Comparison of ENCODE assay signal across 8 cellular contexts in the genomic region with DNA sequence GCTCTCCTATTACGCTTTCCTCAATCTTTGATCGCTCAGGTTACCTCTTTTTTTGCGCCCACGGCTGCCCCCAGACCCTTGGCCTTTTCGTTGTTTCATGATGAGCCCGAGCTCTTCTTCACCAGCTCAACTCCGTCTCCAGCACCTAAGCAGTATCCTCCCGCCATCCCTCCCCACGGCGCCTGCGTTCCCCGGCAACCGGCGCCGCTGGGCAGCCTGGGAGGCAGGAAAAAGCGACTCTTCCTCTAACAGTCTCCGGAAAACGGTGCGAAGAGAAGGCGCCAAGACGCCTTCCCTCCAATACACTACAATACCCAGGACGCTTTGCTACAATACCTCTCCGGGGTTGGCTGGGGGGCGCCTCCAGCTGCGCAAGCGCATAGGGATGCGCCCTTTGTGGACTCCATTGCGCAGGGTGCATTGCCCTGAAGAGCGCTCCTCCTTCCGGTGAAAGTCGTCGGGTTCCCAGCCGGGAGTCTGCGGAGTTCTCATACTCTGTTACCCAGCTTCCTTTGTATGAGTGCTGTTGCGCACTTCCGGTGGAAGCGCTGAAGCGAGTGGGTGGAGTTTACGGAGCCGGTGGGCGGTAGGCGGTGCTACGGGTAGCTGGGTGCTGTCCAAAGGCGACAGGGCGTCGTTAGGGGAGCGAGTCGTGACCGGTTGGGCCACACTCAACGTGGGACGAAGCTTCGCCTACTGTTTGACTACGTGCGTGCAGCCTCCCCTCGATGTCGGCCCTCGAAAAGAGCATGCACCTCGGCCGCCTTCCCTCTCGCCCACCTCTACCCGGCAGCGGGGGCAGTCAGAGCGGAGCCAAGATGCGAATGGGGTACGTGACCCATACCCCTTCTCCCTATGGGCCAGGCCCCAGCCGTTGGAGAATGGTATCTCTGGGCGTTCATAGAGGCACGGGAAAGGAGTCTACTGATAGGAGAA. TPM values are rescaled to one million over a fixed set of nuclear protein-coding genes. Genes with fewer than 3 reads are reported as not detected.
DNase-seq lines count a peak whose midpoint lies in the region; ATAC-seq and TF ChIP-seq lines count a peak whose summit lies in the region.

A gene with protein sequence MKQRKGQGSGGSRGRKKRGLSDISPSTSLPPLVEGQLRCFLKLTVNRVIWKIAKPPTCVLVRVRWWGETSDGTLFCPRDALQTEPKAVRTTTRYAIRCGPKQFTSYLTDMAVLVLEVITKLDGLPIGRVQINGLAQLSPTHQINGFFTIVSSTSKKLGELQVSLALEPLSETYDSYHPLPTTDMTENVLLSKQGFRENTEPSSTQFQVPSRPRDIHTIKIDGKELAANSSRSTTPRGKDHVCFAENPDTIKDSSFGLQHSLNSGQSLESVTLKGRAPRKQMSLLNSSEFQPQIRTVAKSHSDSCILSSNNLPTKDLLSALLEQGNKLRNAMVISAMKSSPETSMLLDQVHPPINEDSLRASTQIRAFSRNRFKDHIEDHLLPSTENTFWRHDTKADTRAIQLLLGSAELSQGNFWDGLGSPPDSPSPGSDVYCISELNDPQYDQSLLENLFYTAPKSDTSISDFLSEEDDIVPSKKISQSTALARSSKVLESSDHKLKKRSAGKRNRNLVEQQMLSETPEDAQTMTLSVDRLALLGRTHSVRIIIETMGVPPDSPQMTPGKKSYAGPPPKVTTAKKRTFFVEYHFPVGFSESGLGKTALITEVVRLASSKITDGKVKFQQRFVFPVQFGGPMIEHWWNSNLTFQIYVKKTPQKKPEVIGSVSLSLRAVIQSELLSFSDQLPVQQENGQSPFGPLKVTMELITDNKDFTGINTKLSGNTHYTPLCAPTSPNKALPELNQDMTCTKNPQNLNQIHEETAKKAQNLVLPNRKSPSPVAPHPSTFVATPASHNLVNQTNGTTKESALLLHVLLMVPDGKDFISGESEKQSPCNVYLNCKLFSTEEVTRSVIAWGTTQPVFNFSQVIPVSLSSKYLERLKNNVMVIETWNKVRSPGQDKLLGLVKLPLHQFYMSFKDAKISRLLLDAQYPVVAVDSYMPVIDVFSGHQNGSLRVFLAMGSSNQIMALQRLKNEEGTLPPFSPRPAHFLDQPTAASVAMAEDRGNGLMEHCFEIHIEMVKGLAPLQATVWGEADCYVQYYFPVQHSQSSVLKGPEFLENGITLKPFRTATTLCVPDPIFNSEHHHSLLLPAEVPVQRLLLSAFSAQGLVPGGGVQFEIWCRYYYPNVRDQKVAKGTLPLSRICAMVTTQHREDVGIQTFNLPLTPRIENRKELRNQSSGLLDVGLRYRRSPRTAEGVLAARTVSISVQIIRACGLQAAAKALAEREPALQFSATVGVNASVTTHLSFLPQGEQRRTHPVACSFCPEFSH (N-terminal part only) (minus strand): TSS at position 309 of the 936 bp plus-strand sequence. CDS start 210 bp downstream, at position 99.
A gene with protein sequence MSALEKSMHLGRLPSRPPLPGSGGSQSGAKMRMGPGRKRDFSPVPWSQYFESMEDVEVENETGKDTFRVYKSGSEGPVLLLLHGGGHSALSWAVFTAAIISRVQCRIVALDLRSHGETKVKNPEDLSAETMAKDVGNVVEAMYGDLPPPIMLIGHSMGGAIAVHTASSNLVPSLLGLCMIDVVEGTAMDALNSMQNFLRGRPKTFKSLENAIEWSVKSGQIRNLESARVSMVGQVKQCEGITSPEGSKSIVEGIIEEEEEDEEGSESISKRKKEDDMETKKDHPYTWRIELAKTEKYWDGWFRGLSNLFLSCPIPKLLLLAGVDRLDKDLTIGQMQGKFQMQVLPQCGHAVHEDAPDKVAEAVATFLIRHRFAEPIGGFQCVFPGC (plus strand): TSS at position 596 of the 936 bp plus-strand sequence. CDS start 133 bp downstream, at position 729.

- peak; percentile 98 for TF ChIP-seq POLR2A in Raji (IDR thresholded peaks at IDR 0.05; ENCODE audit: insufficient read depth, low read depth, low read length)

- H3K18ac ChIP-seq in H9 (ENCODE audit: insufficient read length, low read depth, low read length): peak within 1 kb of the TSS; percentile 71

- H3K4me3 Mint-ChIP-seq in H9: no peak within 1 kb of the TSS
- H3K4me3 Mint-ChIP-seq in natural killer cell treated with Interleukin-12 subunit alpha and Interleukin-12 subunit beta and Interleukin-15 and Interleukin-18, amount 100 ng/mL, for 72 hours: no peak within 1 kb of the TSS

- H3K14ac ChIP-seq in H9 (ENCODE audit: insufficient read depth, low read length): peak within 1 kb of the TSS; percentile 53

- H3K9me3 ChIP-seq in H9 (ENCODE audit: control insufficient read depth, low read depth, low read length): no peaks in the 10 kb centered on the region

- peak within 1 kb of the TSS; percentile 94 for H3K4me3 ChIP-seq in fibroblast of the aortic adventitia (ENCODE audit: low read depth, low read length)

- no peaks in the 10 kb centered on the region for H3K9me3 Mint-ChIP-seq in H9
- no peaks in the 10 kb centered on the region for H3K9me3 Mint-ChIP-seq in natural killer cell treated with Interleukin-12 subunit alpha and Interleukin-12 subunit beta and Interleukin-15 and Interleukin-18, amount 100 ng/mL, for 72 hours

- H3K79me2 ChIP-seq in H9 (ENCODE audit: insufficient read depth, low read length): peaks cover 8% of the 10 kb centered on the region; the same call in 1 of the 2 replicates

- no peak within 1 kb of the TSS for H3T11ph ChIP-seq in H9 (ENCODE audit: low read length)

- no peak within 1 kb of the TSS for H2AK5ac ChIP-seq in H9 (ENCODE audit: insufficient read length, low read length)

- no peak within 1 kb of the TSS for H3K56ac ChIP-seq in H9 (ENCODE audit: insufficient read length, low read depth, low read length)

- in situ Hi-C loops in G401 (cut with HindIII; ENCODE audit: low sequenced_read_pairs): no loop called here

- no peak within 1 kb of the TSS for H3K27ac Mint-ChIP-seq in H9
- no peak within 1 kb of the TSS for H3K27ac Mint-ChIP-seq in natural killer cell treated with Interleukin-12 subunit alpha and Interleukin-12 subunit beta and Interleukin-15 and Interleukin-18, amount 100 ng/mL, for 72 hours

- peak; percentile 97 to 98 for ATAC-seq in natural killer cell treated with Interleukin-12 subunit alpha and Interleukin-12 subunit beta and Interleukin-15 and Interleukin-18, amount 100 ng/mL, for 72 hours
- ATAC-seq in stimulated activated naive CD8-positive, alpha-beta T cell treated with anti-CD3 and anti-CD28 coated beads, Interleukin-15, Interleukin-2, amounts not matched to agents 100 U/mL and 50 U/mL, for 24 hours: peak; percentile 98

- peak within 1 kb of the TSS; percentile 52 for H3K23ac ChIP-seq in H9 (ENCODE audit: insufficient read length, low read depth, low read length)

- no peak within 1 kb of the TSS for H4K91ac ChIP-seq in H9 (ENCODE audit: insufficient read length, low read depth, low read length)

- no peak within 1 kb of the TSS for H2BK5ac ChIP-seq in H9 (ENCODE audit: insufficient read length, low read length)

- H4K8ac ChIP-seq in H9 (replicated peaks; ENCODE audit: insufficient read length, low read depth, low read length): no peak within 1 kb of the TSS

- H4K20me1 ChIP-seq in H9 (ENCODE audit: control insufficient read depth, insufficient read depth, insufficient read length): no peaks in the 10 kb centered on the region

- H3K4me1 Mint-ChIP-seq in H9: peaks cover 3% of the 10 kb centered on the region in 2 experiments
- peaks cover 6 to 9% of the 10 kb centered on the region in 2 donors for H3K4me1 Mint-ChIP-seq in natural killer cell treated with Interleukin-12 subunit alpha and Interleukin-12 subunit beta and Interleukin-15 and Interleukin-18, amount 100 ng/mL, for 72 hours (ENCODE audit: low read depth in 2 of 2)

- H3K4me2 ChIP-seq in H9 (ENCODE audit: insufficient read depth, insufficient read length, low read length): peak within 1 kb of the TSS; percentile 98

- no peaks in the 10 kb centered on the region for H3K27me3 ChIP-seq in H9 (ENCODE audit: insufficient read depth, low read length)

- no peak within 1 kb of the TSS for H2AFZ ChIP-seq in H9 (ENCODE audit: low read length)

- H2BK120ac ChIP-seq in H9 (ENCODE audit: low read depth, low read length, poor library complexity, severe bottlenecking): no peak within 1 kb of the TSS

- no CpG with 5 or more reads among the region's 68 CpGs for WGBS in H9 (ENCODE audit: extremely low coverage, insufficient read length, low lambda C conversion rate)

- H3K4me1 ChIP-seq in H9 (ENCODE audit: insufficient read depth, low read length): peaks cover 2% of the 10 kb centered on the region; the same call in 1 of the 2 replicates

- H2BK20ac ChIP-seq in H9 (ENCODE audit: low read depth, low read length, poor library complexity, severe bottlenecking): no peak within 1 kb of the TSS

- H3K79me1 ChIP-seq in H9 (ENCODE audit: insufficient read depth, low read depth, low read length, poor library complexity, severe bottlenecking): peaks cover 5% of the 10 kb centered on the region

- H4K5ac ChIP-seq in H9 (ENCODE audit: insufficient read length, low read depth, low read length): peak within 1 kb of the TSS; percentile 1

- H2BK12ac ChIP-seq in H9 (ENCODE audit: insufficient read length, low read depth, low read length): no peak within 1 kb of the TSS

- H3K23me2 ChIP-seq in H9 (ENCODE audit: insufficient read length, low read depth, low read length, poor library complexity, severe bottlenecking): peaks cover 19% of the 10 kb centered on the region

- peaks cover 4 to 20% (median 18%) of the 10 kb centered on the region in 3 experiments; a peak in 6 of 7 replicates for H3K36me3 Mint-ChIP-seq in H9 (ENCODE audit: insufficient read depth in 1 of 3, low read depth in 3 of 3)
- no peaks in the 10 kb centered on the region for H3K36me3 Mint-ChIP-seq in natural killer cell treated with Interleukin-12 subunit alpha and Interleukin-12 subunit beta and Interleukin-15 and Interleukin-18, amount 100 ng/mL, for 72 hours

- H3K9ac ChIP-seq in H9 (ENCODE audit: extremely low read depth, insufficient read length, low read length): peak within 1 kb of the TSS; percentile 80

- H3K4ac ChIP-seq in H9 (ENCODE audit: low read depth, low read length): no peak within 1 kb of the TSS

- TF ChIP-seq CTCF in H9 (conservative IDR thresholded peaks at IDR 0.05) (no peak; the same call in 2 of the 3 replicates), fibroblast of the aortic adventitia (IDR thresholded peaks at IDR 0.05; ENCODE audit: insufficient read depth, low read length) (peak; percentile 44)

- no peak within 1 kb of the TSS for H2BK15ac ChIP-seq in H9 (ENCODE audit: low read depth, low read length)

- H3K27me3 Mint-ChIP-seq in H9 (ENCODE audit: low read depth): no peaks in the 10 kb centered on the region
- H3K27me3 Mint-ChIP-seq in natural killer cell treated with Interleukin-12 subunit alpha and Interleukin-12 subunit beta and Interleukin-15 and Interleukin-18, amount 100 ng/mL, for 72 hours: no peaks in the 10 kb centered on the region

- DNase-seq in G401 (ENCODE audit: low spot score) (peak; percentile 100), H9 (peak; percentile 100), M059J (ENCODE audit: low read depth) (peak; percentile 100), fibroblast of the aortic adventitia (ENCODE audit: low read depth) (peak; percentile 99)
- DNase-seq in activated T-helper 9 cell treated with anti-CD3 and anti-CD28 coated beads, Interleukin-2, amount 50 U/mL, for 16 hours (ENCODE audit: low read depth): peak; percentile 96
- peak; percentile 99 for DNase-seq in natural killer cell treated with Interleukin-12 subunit alpha and Interleukin-12 subunit beta and Interleukin-15 and Interleukin-18, amount 100 ng/mL, for 72 hours (ENCODE audit: low spot score)
- DNase-seq in stimulated activated naive CD8-positive, alpha-beta T cell treated with anti-CD3 and anti-CD28 coated beads, Interleukin-15, Interleukin-2, amounts not matched to agents 100 U/mL and 50 U/mL, for 24 hours: peak; percentile 95

- H3K27ac ChIP-seq in H9 (ENCODE audit: insufficient read length, low read depth, low read length): no peak within 1 kb of the TSS

RNA-seq across cellular contexts. Expression of the first gene that starts in this region (rescaled TPM):
- total RNA-seq in G401 (2014; rRNA removed; shearing (Covaris generic)): 39.8 and 61.9 TPM in 2 replicates
- total RNA-seq in H9 (2021) (22.0 and 25.9 TPM in 2 replicates), fibroblast of the aortic adventitia (ENCODE audit: low replicate concordance) (8.2 and 21.7 TPM in 2 replicates)
- total RNA-seq in M059J (2014; rRNA removed; shearing (Covaris generic)): 16.6 and 22.6 TPM in 2 replicates
- 10 to 100 TPM; 49.1 to 76.7 TPM for total RNA-seq in natural killer cell treated with Interleukin-12 subunit alpha and Interleukin-12 subunit beta and Interleukin-15 and Interleukin-18, amount 100 ng/mL, for 72 hours

RNA-seq across cellular contexts. Expression of the second gene that starts in this region (rescaled TPM):
- total RNA-seq in G401 (2014; rRNA removed; shearing (Covaris generic)): 123 and 157 TPM in 2 replicates
- total RNA-seq in H9 (2021) (39.4 and 40.7 TPM in 2 replicates), fibroblast of the aortic adventitia (ENCODE audit: low replicate concordance) (20.8 and 22.4 TPM in 2 replicates)
- total RNA-seq in M059J (2014; rRNA removed; shearing (Covaris generic)): 57.4 and 60.4 TPM in 2 replicates
- total RNA-seq in natural killer cell treated with Interleukin-12 subunit alpha and Interleukin-12 subunit beta and Interleukin-15 and Interleukin-18, amount 100 ng/mL, for 72 hours: 10 to 100 TPM; 50.6 to 51.5 TPM
